In genomic region chr4:6269651-6270511, GRCh38 we compare ENCODE assay signal across 8 cellular contexts. TPM values are rescaled to one million over a fixed set of nuclear protein-coding genes. Genes with fewer than 3 reads are reported as not detected.
DNase-seq lines count a peak whose midpoint lies in the region; ATAC-seq and TF ChIP-seq lines count a peak whose summit lies in the region.

TSS of gene WFS1 (plus strand) at chr4:6269850. CDS start at chr4:6277456, 7,606 bp downstream.

- H4K20me1 ChIP-seq in OCI-LY3 (ENCODE audit: insufficient read depth, low read length) = no peaks in the 10 kb centered on the region

- H3K36me3 Mint-ChIP-seq in Caco-2 (ENCODE audit: insufficient read depth, unreplicated experiment) = peaks cover 12% of the 10 kb centered on the region

- CTCF ChIA-PET in Caco-2 (lab: Charles Lee) = interaction anchor here (0.8 to 2.1 kb wide), 3 partner anchors 9 to 57 kb away, joined by 4 to 8 read pairs (median 7); no protein-coding TSS in a partner anchor

- ATAC-seq in GM21390 (IDR thresholded peaks at IDR 0.05; ENCODE audit: unreplicated experiment) = peak; percentile 100

- H3K4me3 Mint-ChIP-seq in Caco-2 (ENCODE audit: unreplicated experiment) = peak within 1 kb of the TSS; percentile 79

- H3K36me3 ChIP-seq in Caco-2 (ENCODE audit: control insufficient read depth, insufficient read depth, low read length) (no peaks in the 10 kb centered on the region), OCI-LY3 (replicated peaks; ENCODE audit: low read depth, low read length) (no peaks in the 10 kb centered on the region)

- no peak within 1 kb of the TSS for H3K27ac Mint-ChIP-seq in Caco-2 (ENCODE audit: unreplicated experiment)

- peak within 1 kb of the TSS; percentile 54 for H3K9ac ChIP-seq in OCI-LY3 (ENCODE audit: low read length)

- TF ChIP-seq CTCF in Caco-2 (IDR thresholded peaks at IDR 0.05; ENCODE audit: insufficient read depth in 1 of 2, low read depth in 1 of 2, low read length in 1 of 2, severe bottlenecking in 1 of 2, unreplicated experiment in 1 of 2) (no peak), OCI-LY3 (IDR thresholded peaks at IDR 0.05; ENCODE audit: low read depth, low read length) (no peak)

- intact Hi-C loops in Caco-2 (cut with micrococcal nuclease; ENCODE audit: unreplicated experiment) = no loop called here

- H3K9me3 Mint-ChIP-seq in Caco-2 (ENCODE audit: unreplicated experiment) = no peaks in the 10 kb centered on the region

- peak within 1 kb of the TSS; percentile 50 for H3K4me2 ChIP-seq in OCI-LY3 (ENCODE audit: low read length)

- H3K4me3 ChIP-seq in Caco-2 (ENCODE audit: low read depth, low read length) (peak within 1 kb of the TSS; percentile 96), OCI-LY3 (ENCODE audit: low read length) (peak within 1 kb of the TSS; percentile 84)

- H3K27me3 ChIP-seq in Caco-2 (replicated peaks; ENCODE audit: control insufficient read depth, insufficient read depth, low read length) (no peaks in the 10 kb centered on the region), OCI-LY3 (ENCODE audit: low read depth, low read length) (no peaks in the 10 kb centered on the region; the same call in 1 of the 2 replicates)

- H3K9me3 ChIP-seq in Caco-2 = no peaks in the 10 kb centered on the region
- H3K9me3 ChIP-seq in OCI-LY3 (ENCODE audit: insufficient read depth, low read length) = no peaks in the 10 kb centered on the region

- H3K4me1 Mint-ChIP-seq in Caco-2 (ENCODE audit: low read depth, unreplicated experiment) = peaks cover 16% of the 10 kb centered on the region

- no TSS peak for BruUV-seq in Caco-2 (replicated peaks; lab: Mats Ljungman, UMichigan)

- H3K27ac ChIP-seq in OCI-LY3 (ENCODE audit: low read length) (no peak within 1 kb of the TSS), epithelial cell of prostate (no peak within 1 kb of the TSS)

- no peaks in the 10 kb centered on the region for H3K79me2 ChIP-seq in OCI-LY3 (ENCODE audit: low read length)

- H3K4me1 ChIP-seq in Caco-2 (peaks cover 24% of the 10 kb centered on the region), OCI-LY3 (ENCODE audit: low read length) (peaks cover 7% of the 10 kb centered on the region; the same call in 1 of the 2 replicates)

- peaks cover 8% of the 10 kb centered on the region for H3K27me3 Mint-ChIP-seq in Caco-2 (ENCODE audit: insufficient read depth, unreplicated experiment)

- POLR2A ChIA-PET in Caco-2 (lab: Charles Lee) = interaction anchor here (0.6 to 1.0 kb wide), 2 partner anchors 9 to 447 kb away, joined by 3 to 5 read pairs; no protein-coding TSS in a partner anchor

- DNase-seq in Caco-2 (peak; percentile 96 to 98), HUDEP-2 (lab: John Stamatoyannopoulos, UW; ENCODE audit: unreplicated experiment in 76 of 76) (peak in 75 of 76 experiments; percentile 46 to 97 (median 93)), epithelial cell of prostate (ENCODE audit: low read depth, low spot score) (peak; percentile 87), middle frontal gyrus (ENCODE audit: extremely low spot score, low spot score) (peak; percentile 98)
- peak; percentile 98 for DNase-seq in activated T-cell treated with anti-CD3 and anti-CD28 coated beads, Interleukin-2, amount 50 U/mL, for 1 hour
- peak; percentile 92 to 95 for DNase-seq in stimulated activated CD8-positive, alpha-beta memory T cell treated with anti-CD3 and anti-CD28 coated beads, Interleukin-2, amount 100 ng/mL, for 1 hour (ENCODE audit: low read depth in 2 of 2)

- H2AFZ ChIP-seq in OCI-LY3 (ENCODE audit: low read depth, low read length) = no peak within 1 kb of the TSS; the same call in 1 of the 2 replicates

RNA-seq across cellular contexts. Expression of gene WFS1, which starts in this region (rescaled TPM):
- total RNA-seq in Caco-2 (2022) = 17.8 and 24.9 TPM in 2 replicates
